Comparison of ENCODE assay signal across 1 cellular context in genomic region chr11:24622262-24622661, GRCh38.
TF ChIP-seq lines count a peak whose summit lies in the region.

No MANE protein-coding gene starts in this region.

TF ChIP-seq in SK-N-SH, 30 proteins besides CTCF, POLR2A, EP300 and RAD21 (continued from another document):
- no peak for TF ChIP-seq USF1 (IDR thresholded peaks at IDR 0.05; ENCODE audit: borderline replicate concordance, low read depth)
- no peak for TF ChIP-seq GATA2 (CRISPR knock-in tag; IDR thresholded peaks at IDR 0.05)
- no peak for TF ChIP-seq SMC3 (IDR thresholded peaks at IDR 0.05; ENCODE audit: low read depth, low read length)
- TF ChIP-seq YY1 (IDR thresholded peaks at IDR 0.05; ENCODE audit: low read depth): no peak
- TF ChIP-seq GABPA (IDR thresholded peaks at IDR 0.05; ENCODE audit: low read depth): no peak
- no peak for TF ChIP-seq ELF1 (IDR thresholded peaks at IDR 0.05)
- no peak for TF ChIP-seq TAF1 (IDR thresholded peaks at IDR 0.05; ENCODE audit: borderline replicate concordance, low read depth, low read length)
- no peak for TF ChIP-seq FOXJ3 (CRISPR knock-in tag; IDR thresholded peaks at IDR 0.05)
